9 cellular contexts compared by ENCODE assay signal in genomic region chr1:156663178-156663577, GRCh38. TPM values are rescaled to one million over a fixed set of nuclear protein-coding genes. Genes with fewer than 3 reads are reported as not detected.
DNase-seq lines count a peak whose midpoint lies in the region; ATAC-seq and TF ChIP-seq lines count a peak whose summit lies in the region.
"Had no signal": no experiment of that assay in that cellular context is flagged by ENCODE, and none has a peak within 500 bp of the region (broad histone marks: within the 10 kb centered on the region; RNA-seq: fewer than 3 reads in every experiment).

No MANE protein-coding gene starts in this region.

- peak overlapping the region; percentile 59 for H3K4me2 ChIP-seq in DOHH2 (ENCODE audit: low read length)
- no peak overlapping the region for H3K4me2 ChIP-seq in parathyroid adenoma (ENCODE audit: low read length)

- no peaks in the 10 kb centered on the region for H3K36me3 Mint-ChIP-seq in CD4-positive, alpha-beta memory T cell
- H3K36me3 Mint-ChIP-seq in naive thymus-derived CD4-positive, alpha-beta T cell: no peaks in the 10 kb centered on the region

- H3K4me3 ChIP-seq in DOHH2 (ENCODE audit: low read length) (peak overlapping the region; percentile 30), NT2/D1 (ENCODE audit: insufficient read length, low read depth) (no peak overlapping the region), fibroblast of pulmonary artery (replicated peaks; ENCODE audit: low read depth, low read length) (no peak overlapping the region), parathyroid adenoma (ENCODE audit: low read depth, low read length) (no peak overlapping the region)
- H3K4me3 ChIP-seq in CD4-positive, alpha-beta memory T cell (ENCODE audit: low read length in 2 of 2): no peak overlapping the region
- H3K4me3 ChIP-seq in naive thymus-derived CD4-positive, alpha-beta T cell (ENCODE audit: low read length): no peak overlapping the region

- intact Hi-C loops in CD4-positive, alpha-beta memory T cell (cut with micrococcal nuclease): no loop called here
- intact Hi-C loops in naive thymus-derived CD4-positive, alpha-beta T cell (cut with micrococcal nuclease): no loop called here

- H3K9me3 Mint-ChIP-seq in CD4-positive, alpha-beta memory T cell: no peaks in the 10 kb centered on the region
- H3K9me3 Mint-ChIP-seq in naive thymus-derived CD4-positive, alpha-beta T cell: no peaks in the 10 kb centered on the region

- H3K27me3 ChIP-seq in DOHH2 (ENCODE audit: control insufficient read depth, low read length) (peaks cover 31% of the 10 kb centered on the region), NT2/D1 (ENCODE audit: insufficient read depth, insufficient read length) (peaks cover 15% of the 10 kb centered on the region), parathyroid adenoma (ENCODE audit: control insufficient read depth, insufficient read depth, low read length) (no peaks in the 10 kb centered on the region)
- no peaks in the 10 kb centered on the region for H3K27me3 ChIP-seq in CD4-positive, alpha-beta memory T cell (ENCODE audit: insufficient read depth, low read length)
- H3K27me3 ChIP-seq in naive thymus-derived CD4-positive, alpha-beta T cell (ENCODE audit: control insufficient read depth in 2 of 2, insufficient read depth in 2 of 2, low read length in 2 of 2): no peaks in the 10 kb centered on the region

- peaks cover 0 to 2% of the 10 kb centered on the region in 2 donors for H3K27me3 Mint-ChIP-seq in CD4-positive, alpha-beta memory T cell
- peaks cover 0 to 14% (median 0%) of the 10 kb centered on the region in 5 donors for H3K27me3 Mint-ChIP-seq in naive thymus-derived CD4-positive, alpha-beta T cell

- no peak for ATAC-seq in naive thymus-derived CD4-positive, alpha-beta T cell

- H3K27ac ChIP-seq in DOHH2 (ENCODE audit: low read depth, low read length) (no peak overlapping the region), parathyroid adenoma (peak overlapping the region; percentile 29)
- no peak overlapping the region for H3K27ac ChIP-seq in CD4-positive, alpha-beta memory T cell (ENCODE audit: low read depth, low read length)
- H3K27ac ChIP-seq in naive thymus-derived CD4-positive, alpha-beta T cell (ENCODE audit: low read depth, low read length): no peak overlapping the region

- H3K9ac ChIP-seq in NT2/D1 (ENCODE audit: insufficient read length, low read depth): peak overlapping the region; percentile 65
- H3K9ac ChIP-seq in parathyroid adenoma: no peak overlapping the region

- no peak for DNase-seq in NT2/D1 (ENCODE audit: low read depth, low spot score)
- peak; percentile 53 for DNase-seq in fibroblast of pulmonary artery (ENCODE audit: low read depth)
- no peak for DNase-seq in CD4-positive, alpha-beta memory T cell
- no peak for DNase-seq in activated T-cell treated with anti-CD3 and anti-CD28 coated beads for 4 hours
- DNase-seq in UCSD-AML1 (lab: John Stamatoyannopoulos, UW; ENCODE audit: unreplicated experiment): no peak
- DNase-seq in naive thymus-derived CD4-positive, alpha-beta T cell: no peak
- DNase-seq: NCI-H2227 treated with DMSO at 0.1 percent for 48 hours had no signal

- no peak overlapping the region for H3K27ac Mint-ChIP-seq in CD4-positive, alpha-beta memory T cell
- peak overlapping the region in 1 of 9 donors; percentile 9 for H3K27ac Mint-ChIP-seq in naive thymus-derived CD4-positive, alpha-beta T cell

- TF ChIP-seq CTCF in DOHH2 (IDR thresholded peaks at IDR 0.05; ENCODE audit: low read depth, low read length, poor library complexity, severe bottlenecking) (no peak), fibroblast of pulmonary artery (IDR thresholded peaks at IDR 0.05; ENCODE audit: low read length, missing control alignments) (no peak), parathyroid adenoma (IDR thresholded peaks at IDR 0.05) (no peak)

- POLR2A ChIA-PET in CD4-positive, alpha-beta memory T cell (lab: Charles Lee; ENCODE audit: partially characterized antibody): no interaction called here
- POLR2A ChIA-PET in naive thymus-derived CD4-positive, alpha-beta T cell (lab: Charles Lee): no interaction called here

- peaks cover 4% of the 10 kb centered on the region for H3F3A ChIP-seq in DOHH2 (ENCODE audit: control insufficient read depth, insufficient read depth)

- H3K4me1 ChIP-seq in DOHH2 (ENCODE audit: control insufficient read depth, low read length) (peaks cover 61% of the 10 kb centered on the region), NT2/D1 (ENCODE audit: insufficient read depth, insufficient read length) (peaks cover 70% of the 10 kb centered on the region), parathyroid adenoma (no peaks in the 10 kb centered on the region)
- peaks cover 46% of the 10 kb centered on the region for H3K4me1 ChIP-seq in CD4-positive, alpha-beta memory T cell (ENCODE audit: insufficient read depth, low read length)
- peaks cover 21 to 27% of the 10 kb centered on the region in 2 donors for H3K4me1 ChIP-seq in naive thymus-derived CD4-positive, alpha-beta T cell (ENCODE audit: control insufficient read depth in 2 of 2, insufficient read depth in 2 of 2, low read length in 2 of 2)

- H2AFZ ChIP-seq in parathyroid adenoma: no peak overlapping the region

- H3K79me2 ChIP-seq in DOHH2 (ENCODE audit: control insufficient read depth, low read length) (no peaks in the 10 kb centered on the region), parathyroid adenoma (no peaks in the 10 kb centered on the region)

- CTCF ChIA-PET in CD4-positive, alpha-beta memory T cell (lab: Charles Lee; ENCODE audit: partially characterized antibody): interaction anchor here (1.5 kb wide), 1 partner anchor 27 kb away, joined by 4 read pairs; no protein-coding TSS in a partner anchor
- CTCF ChIA-PET in naive thymus-derived CD4-positive, alpha-beta T cell (lab: Charles Lee): interaction anchor here (0.6 kb wide), 1 partner anchor 41 kb away, joined by 3 read pairs; no protein-coding TSS in a partner anchor

- no peaks in the 10 kb centered on the region for H3K9me2 ChIP-seq in DOHH2 (replicated peaks; ENCODE audit: control insufficient read depth, low read length)

- no peak overlapping the region for H3K4me3 Mint-ChIP-seq in CD4-positive, alpha-beta memory T cell
- no peak overlapping the region for H3K4me3 Mint-ChIP-seq in naive thymus-derived CD4-positive, alpha-beta T cell

- H3K4me1 Mint-ChIP-seq in CD4-positive, alpha-beta memory T cell: peaks cover 23 to 43% (median 29%) of the 10 kb centered on the region in 4 donors
- peaks cover 20 to 53% (median 30%) of the 10 kb centered on the region in 7 donors for H3K4me1 Mint-ChIP-seq in naive thymus-derived CD4-positive, alpha-beta T cell

- H4K20me1 ChIP-seq in DOHH2 (ENCODE audit: control insufficient read depth, insufficient read depth, low read depth, low read length): 0 out of 2 replicates have a peak, but pooled peaks cover 3% of the 10 kb centered on the region

- no peaks in the 10 kb centered on the region for H3K36me3 ChIP-seq in DOHH2 (ENCODE audit: control insufficient read depth, low read length)
- no peaks in the 10 kb centered on the region for H3K36me3 ChIP-seq in NT2/D1 (ENCODE audit: insufficient read depth, insufficient read length, low read length)
- no peaks in the 10 kb centered on the region for H3K36me3 ChIP-seq in parathyroid adenoma (ENCODE audit: control insufficient read depth, insufficient read depth, low read length)
- H3K36me3 ChIP-seq in CD4-positive, alpha-beta memory T cell (ENCODE audit: insufficient read depth, low read length): no peaks in the 10 kb centered on the region
- H3K36me3 ChIP-seq in naive thymus-derived CD4-positive, alpha-beta T cell (ENCODE audit: control insufficient read depth in 2 of 3, insufficient read depth in 3 of 3, low read length in 3 of 3): no peaks in the 10 kb centered on the region

- no peaks in the 10 kb centered on the region for H3K9me3 ChIP-seq in DOHH2 (ENCODE audit: control insufficient read depth, insufficient read depth, low read length)
- no peaks in the 10 kb centered on the region for H3K9me3 ChIP-seq in NT2/D1 (ENCODE audit: insufficient read depth, low read length)
- H3K9me3 ChIP-seq in parathyroid adenoma (ENCODE audit: control insufficient read depth, low read length): no peaks in the 10 kb centered on the region
- no peaks in the 10 kb centered on the region for H3K9me3 ChIP-seq in CD4-positive, alpha-beta memory T cell (ENCODE audit: control insufficient read depth in 1 of 2, low read length in 2 of 2)
- no peaks in the 10 kb centered on the region for H3K9me3 ChIP-seq in naive thymus-derived CD4-positive, alpha-beta T cell (ENCODE audit: control insufficient read depth in 2 of 3, low read length in 3 of 3)

RNA-seq across cellular contexts. Expression of gene NES, which starts 14.0 kb away (rescaled TPM):
- not detected for total RNA-seq in CD4-positive, alpha-beta memory T cell
- polyA plus RNA-seq in CD4-positive, alpha-beta memory T cell: not detected
- under 1 TPM in 1 of 5 experiments, not detected in 4; 0.05 TPM for total RNA-seq in naive thymus-derived CD4-positive, alpha-beta T cell
- not detected for polyA plus RNA-seq in naive thymus-derived CD4-positive, alpha-beta T cell

RNA-seq across cellular contexts. Expression of gene BCAN, which starts 21.3 kb away (rescaled TPM):
- total RNA-seq in CD4-positive, alpha-beta memory T cell: not detected
- not detected for polyA plus RNA-seq in CD4-positive, alpha-beta memory T cell
- not detected for total RNA-seq in naive thymus-derived CD4-positive, alpha-beta T cell
- polyA plus RNA-seq in naive thymus-derived CD4-positive, alpha-beta T cell: not detected

RNA-seq across cellular contexts. Expression of gene CRABP2, which starts 42.2 kb away (rescaled TPM):
- under 1 TPM; 0.55 to 0.61 TPM for total RNA-seq in CD4-positive, alpha-beta memory T cell
- polyA plus RNA-seq in CD4-positive, alpha-beta memory T cell: under 1 TPM in 1 of 2 donors, not detected in 1; 0.21 TPM
- 1 to 10 TPM in 4 of 5 experiments, under 1 TPM in 1; 0.38 to 2.5 (median 1.4) TPM for total RNA-seq in naive thymus-derived CD4-positive, alpha-beta T cell
- polyA plus RNA-seq in naive thymus-derived CD4-positive, alpha-beta T cell: 1 to 10 TPM in 1 of 2 donors, under 1 TPM in 1; 0.40 to 1.1 TPM

RNA-seq across cellular contexts. Expression of gene HAPLN2, which starts 44.0 kb away (rescaled TPM):
- total RNA-seq in CD4-positive, alpha-beta memory T cell: not detected
- not detected for polyA plus RNA-seq in CD4-positive, alpha-beta memory T cell
- total RNA-seq in naive thymus-derived CD4-positive, alpha-beta T cell: not detected
- not detected for polyA plus RNA-seq in naive thymus-derived CD4-positive, alpha-beta T cell
